8 cellular contexts compared by ENCODE assay signal in the genomic region with DNA sequence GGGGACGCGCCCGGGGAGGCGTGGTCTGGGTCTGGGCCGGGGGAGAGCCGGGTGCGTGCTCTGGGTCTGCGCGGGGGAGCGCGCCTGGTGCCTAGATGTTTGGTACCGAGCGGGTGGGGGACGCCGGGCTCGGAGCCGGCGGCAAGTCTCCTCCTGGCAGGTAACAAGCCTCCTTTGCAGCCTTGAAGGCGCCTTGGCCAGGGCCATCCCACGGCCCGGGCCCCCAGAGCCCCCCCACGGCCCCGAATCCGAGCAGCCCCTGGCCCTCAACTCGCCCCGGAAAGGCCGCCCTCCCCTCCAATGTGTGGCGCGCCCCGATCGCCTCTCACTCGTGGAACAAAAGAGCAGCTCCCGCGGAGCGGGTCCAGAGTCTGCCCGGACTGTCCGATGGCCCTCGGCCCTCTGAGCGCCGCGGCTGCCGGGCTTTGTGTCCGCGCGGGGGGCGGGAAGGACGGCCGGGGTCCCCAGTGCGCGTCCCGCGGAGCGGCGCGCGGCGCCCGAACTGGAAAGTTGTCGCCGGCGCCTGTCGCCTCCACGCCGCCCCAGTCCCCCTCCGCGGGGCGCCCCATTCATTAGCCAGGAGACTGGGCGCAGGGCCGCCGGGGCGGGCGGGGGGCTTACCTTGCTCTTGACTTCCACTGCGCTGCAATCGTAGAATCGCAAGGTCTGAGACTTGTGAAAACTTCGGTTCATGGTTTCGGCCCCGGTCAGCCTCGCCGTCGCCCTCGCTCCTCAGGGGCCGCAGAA. TPM values are rescaled to one million over a fixed set of nuclear protein-coding genes. Genes with fewer than 3 reads are reported as not detected.
DNase-seq lines count a peak whose midpoint lies in the region; ATAC-seq, FAIRE-seq and TF ChIP-seq lines count a peak whose summit lies in the region.

No MANE protein-coding gene starts in this region.

- FAIRE-seq in H54 (lab: Jason Lieb, UNC) = no peak

- H3K4me1 ChIP-seq in SJSA1 (replicated peaks) (peaks cover 32% of the 10 kb centered on the region), esophagus muscularis mucosa (peaks cover 10 to 23% (median 18%) of the 10 kb centered on the region in 4 donors)

- peak overlapping the region; percentile 85 for H3K4me3 ChIP-seq in SJSA1
- peak overlapping the region; percentile 83 to 95 (median 90) for H3K4me3 ChIP-seq in esophagus muscularis mucosa

- H3K27ac ChIP-seq in SJSA1 (no peak overlapping the region), esophagus muscularis mucosa (replicated peaks in 1 of 4) (peak overlapping the region; percentile 57 to 72 (median 66))

- peak overlapping the region; percentile 19 for H3K4me3 Mint-ChIP-seq in activated CD4-positive, alpha-beta T cell treated with anti-CD3 and anti-CD28 coated beads, Interleukin-2, amount 10 ng/mL, durations not matched to agents 24 days and 14 days
- H3K4me3 Mint-ChIP-seq in nephron = peak overlapping the region; percentile 78 to 88 (median 82)

- H3K9me3 ChIP-seq in SJSA1 (replicated peaks) (no peaks in the 10 kb centered on the region), esophagus muscularis mucosa (no peaks in the 10 kb centered on the region)

- no peaks in the 10 kb centered on the region for H3K36me3 Mint-ChIP-seq in activated CD4-positive, alpha-beta T cell treated with anti-CD3 and anti-CD28 coated beads, Interleukin-2, amount 10 ng/mL, durations not matched to agents 24 days and 14 days (ENCODE audit: low read depth)
- H3K36me3 Mint-ChIP-seq in nephron (ENCODE audit: low read depth) = no peaks in the 10 kb centered on the region

- peak; percentile 59 for DNase-seq in activated CD4-positive, alpha-beta T cell treated with anti-CD3 and anti-CD28 coated beads, Interleukin-2, amount 10 ng/mL, durations not matched to agents 24 days and 14 days
- DNase-seq in activated CD4-positive, alpha-beta T cell treated with anti-CD3 and anti-CD28 coated beads for 4 hours = no peak
- DNase-seq in SJSA1 (ENCODE audit: low read depth in 1 of 2, low spot score in 2 of 2) = peak in 1 of 2 experiments; percentile 38
- DNase-seq in esophagus muscularis mucosa (ENCODE audit: extremely low spot score) = no peak
- no peak for DNase-seq in stimulated activated CD4-positive, alpha-beta T cell treated with anti-CD3 and anti-CD28 coated beads, Interleukin-4, amount 100 ng/mL, for 1 hour
- no peak for DNase-seq in H54 (ENCODE audit: insufficient read length, low spot score)

- H3K27me3 Mint-ChIP-seq in activated CD4-positive, alpha-beta T cell treated with anti-CD3 and anti-CD28 coated beads, Interleukin-2, amount 10 ng/mL, durations not matched to agents 24 days and 14 days = peaks cover 41% of the 10 kb centered on the region
- no peaks in the 10 kb centered on the region for H3K27me3 Mint-ChIP-seq in nephron (ENCODE audit: low read depth)

- no peak for TF ChIP-seq CTCF in esophagus muscularis mucosa (IDR thresholded peaks at IDR 0.05)
- TF ChIP-seq CTCF in nephron (IDR thresholded peaks at IDR 0.05; ENCODE audit: unreplicated experiment in 3 of 3) = no peak

- H3K36me3 ChIP-seq in SJSA1 = peaks cover 8% of the 10 kb centered on the region
- no peaks in the 10 kb centered on the region for H3K36me3 ChIP-seq in esophagus muscularis mucosa

- H3K27me3 ChIP-seq in SJSA1 (replicated peaks) (no peaks in the 10 kb centered on the region), esophagus muscularis mucosa (peaks cover 0 to 6% (median 0%) of the 10 kb centered on the region in 4 donors)

- H3K27ac Mint-ChIP-seq in activated CD4-positive, alpha-beta T cell treated with anti-CD3 and anti-CD28 coated beads, Interleukin-2, amount 10 ng/mL, durations not matched to agents 24 days and 14 days = no peak overlapping the region
- peak overlapping the region in 1 of 3 experiments; percentile 11 for H3K27ac Mint-ChIP-seq in nephron

- WGBS in esophagus muscularis mucosa = 0% methylated on average over 1 of the region's 83 CpGs

- H3K9me3 Mint-ChIP-seq in activated CD4-positive, alpha-beta T cell treated with anti-CD3 and anti-CD28 coated beads, Interleukin-2, amount 10 ng/mL, durations not matched to agents 24 days and 14 days = no peaks in the 10 kb centered on the region
- H3K9me3 Mint-ChIP-seq in nephron = no peaks in the 10 kb centered on the region

- intact Hi-C loops in activated CD4-positive, alpha-beta T cell treated with anti-CD3 and anti-CD28 coated beads, Interleukin-2, amount 10 ng/mL, durations not matched to agents 24 days and 14 days (cut with micrococcal nuclease) = no loop called here
- intact Hi-C loops in esophagus muscularis mucosa (cut with DNase I) = no loop called here

- no peaks in the 10 kb centered on the region for H3K4me1 Mint-ChIP-seq in activated CD4-positive, alpha-beta T cell treated with anti-CD3 and anti-CD28 coated beads, Interleukin-2, amount 10 ng/mL, durations not matched to agents 24 days and 14 days
- H3K4me1 Mint-ChIP-seq in nephron = peaks cover 15% of the 10 kb centered on the region

- no peak for TF ChIP-seq POLR2A in esophagus muscularis mucosa (IDR thresholded peaks at IDR 0.05; ENCODE audit: low read depth)
- TF ChIP-seq POLR2A in H54 (IDR thresholded peaks at IDR 0.05; ENCODE audit: low read depth, low read length) = no peak

- no peak for TF ChIP-seq EP300 in esophagus muscularis mucosa (IDR thresholded peaks at IDR 0.05)

- ATAC-seq in HG02798 (IDR thresholded peaks at IDR 0.05; ENCODE audit: poor library complexity, unreplicated experiment) = peak; percentile 38

RNA-seq across cellular contexts. Expression of a gene that starts 0.5 kb away (rescaled TPM):
- 0.40 and 0.47 TPM in 2 replicates for total RNA-seq in activated CD4-positive, alpha-beta T cell treated with anti-CD3 and anti-CD28 coated beads, Interleukin-2, amount 10 ng/mL, durations not matched to agents 24 days and 14 days
- 4.4 and 6.1 TPM in 2 replicates for total RNA-seq in SJSA1 (2014; rRNA removed; shearing (Covaris generic))
- 10 to 100 TPM in 2 of 4 donors, 1 to 10 TPM in 2; 5.4 to 11.3 (median 10.4) TPM for total RNA-seq in esophagus muscularis mucosa
